Comparison of ENCODE assay signal across 1 cellular context in genomic region chr11:85627332-85627997, GRCh38.
TF ChIP-seq lines count a peak whose summit lies in the region.

DLG2 (minus strand) TSS chr11:85627344.

TF ChIP-seq in GM23338, 12 proteins besides CTCF, POLR2A, EP300 and RAD21 (continued from another document):
- TF ChIP-seq, protein P1, sequence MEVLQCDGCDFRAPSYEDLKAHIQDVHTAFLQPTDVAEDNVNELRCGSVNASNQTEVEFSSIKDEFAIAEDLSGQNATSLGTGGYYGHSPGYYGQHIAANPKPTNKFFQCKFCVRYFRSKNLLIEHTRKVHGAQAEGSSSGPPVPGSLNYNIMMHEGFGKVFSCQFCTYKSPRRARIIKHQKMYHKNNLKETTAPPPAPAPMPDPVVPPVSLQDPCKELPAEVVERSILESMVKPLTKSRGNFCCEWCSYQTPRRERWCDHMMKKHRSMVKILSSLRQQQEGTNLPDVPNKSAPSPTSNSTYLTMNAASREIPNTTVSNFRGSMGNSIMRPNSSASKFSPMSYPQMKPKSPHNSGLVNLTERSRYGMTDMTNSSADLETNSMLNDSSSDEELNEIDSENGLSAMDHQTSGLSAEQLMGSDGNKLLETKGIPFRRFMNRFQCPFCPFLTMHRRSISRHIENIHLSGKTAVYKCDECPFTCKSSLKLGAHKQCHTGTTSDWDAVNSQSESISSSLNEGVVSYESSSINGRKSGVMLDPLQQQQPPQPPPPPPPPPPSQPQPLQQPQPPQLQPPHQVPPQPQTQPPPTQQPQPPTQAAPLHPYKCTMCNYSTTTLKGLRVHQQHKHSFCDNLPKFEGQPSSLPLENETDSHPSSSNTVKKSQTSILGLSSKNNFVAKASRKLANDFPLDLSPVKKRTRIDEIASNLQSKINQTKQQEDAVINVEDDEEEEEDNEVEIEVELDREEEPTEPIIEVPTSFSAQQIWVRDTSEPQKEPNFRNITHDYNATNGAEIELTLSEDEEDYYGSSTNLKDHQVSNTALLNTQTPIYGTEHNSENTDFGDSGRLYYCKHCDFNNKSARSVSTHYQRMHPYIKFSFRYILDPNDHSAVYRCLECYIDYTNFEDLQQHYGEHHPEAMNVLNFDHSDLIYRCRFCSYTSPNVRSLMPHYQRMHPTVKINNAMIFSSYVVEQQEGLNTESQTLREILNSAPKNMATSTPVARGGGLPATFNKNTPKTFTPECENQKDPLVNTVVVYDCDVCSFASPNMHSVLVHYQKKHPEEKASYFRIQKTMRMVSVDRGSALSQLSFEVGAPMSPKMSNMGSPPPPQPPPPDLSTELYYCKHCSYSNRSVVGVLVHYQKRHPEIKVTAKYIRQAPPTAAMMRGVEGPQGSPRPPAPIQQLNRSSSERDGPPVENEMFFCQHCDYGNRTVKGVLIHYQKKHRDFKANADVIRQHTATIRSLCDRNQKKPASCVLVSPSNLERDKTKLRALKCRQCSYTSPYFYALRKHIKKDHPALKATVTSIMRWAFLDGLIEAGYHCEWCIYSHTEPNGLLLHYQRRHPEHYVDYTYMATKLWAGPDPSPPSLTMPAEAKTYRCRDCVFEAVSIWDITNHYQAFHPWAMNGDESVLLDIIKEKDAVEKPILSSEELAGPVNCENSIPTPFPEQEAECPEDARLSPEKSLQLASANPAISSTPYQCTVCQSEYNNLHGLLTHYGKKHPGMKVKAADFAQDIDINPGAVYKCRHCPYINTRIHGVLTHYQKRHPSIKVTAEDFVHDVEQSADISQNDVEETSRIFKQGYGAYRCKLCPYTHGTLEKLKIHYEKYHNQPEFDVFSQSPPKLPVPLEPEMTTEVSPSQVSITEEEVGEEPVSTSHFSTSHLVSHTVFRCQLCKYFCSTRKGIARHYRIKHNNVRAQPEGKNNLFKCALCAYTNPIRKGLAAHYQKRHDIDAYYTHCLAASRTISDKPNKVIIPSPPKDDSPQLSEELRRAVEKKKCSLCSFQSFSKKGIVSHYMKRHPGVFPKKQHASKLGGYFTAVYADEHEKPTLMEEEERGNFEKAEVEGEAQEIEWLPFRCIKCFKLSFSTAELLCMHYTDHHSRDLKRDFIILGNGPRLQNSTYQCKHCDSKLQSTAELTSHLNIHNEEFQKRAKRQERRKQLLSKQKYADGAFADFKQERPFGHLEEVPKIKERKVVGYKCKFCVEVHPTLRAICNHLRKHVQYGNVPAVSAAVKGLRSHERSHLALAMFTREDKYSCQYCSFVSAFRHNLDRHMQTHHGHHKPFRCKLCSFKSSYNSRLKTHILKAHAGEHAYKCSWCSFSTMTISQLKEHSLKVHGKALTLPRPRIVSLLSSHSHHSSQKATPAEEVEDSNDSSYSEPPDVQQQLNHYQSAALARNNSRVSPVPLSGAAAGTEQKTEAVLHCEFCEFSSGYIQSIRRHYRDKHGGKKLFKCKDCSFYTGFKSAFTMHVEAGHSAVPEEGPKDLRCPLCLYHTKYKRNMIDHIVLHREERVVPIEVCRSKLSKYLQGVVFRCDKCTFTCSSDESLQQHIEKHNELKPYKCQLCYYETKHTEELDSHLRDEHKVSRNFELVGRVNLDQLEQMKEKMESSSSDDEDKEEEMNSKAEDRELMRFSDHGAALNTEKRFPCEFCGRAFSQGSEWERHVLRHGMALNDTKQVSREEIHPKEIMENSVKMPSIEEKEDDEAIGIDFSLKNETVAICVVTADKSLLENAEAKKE (CRISPR knock-in tag; IDR thresholded peaks at IDR 0.05) = no peak
- TF ChIP-seq ZNF331 (CRISPR knock-in tag; IDR thresholded peaks at IDR 0.05; ENCODE audit: low read depth) (no peak), STAT1 (IDR thresholded peaks at IDR 0.05; ENCODE audit: unreplicated experiment) (no peak), POLR2AphosphoS5 (IDR thresholded peaks at IDR 0.05; ENCODE audit: low read depth) (no peak)
- TF ChIP-seq, protein P2, sequence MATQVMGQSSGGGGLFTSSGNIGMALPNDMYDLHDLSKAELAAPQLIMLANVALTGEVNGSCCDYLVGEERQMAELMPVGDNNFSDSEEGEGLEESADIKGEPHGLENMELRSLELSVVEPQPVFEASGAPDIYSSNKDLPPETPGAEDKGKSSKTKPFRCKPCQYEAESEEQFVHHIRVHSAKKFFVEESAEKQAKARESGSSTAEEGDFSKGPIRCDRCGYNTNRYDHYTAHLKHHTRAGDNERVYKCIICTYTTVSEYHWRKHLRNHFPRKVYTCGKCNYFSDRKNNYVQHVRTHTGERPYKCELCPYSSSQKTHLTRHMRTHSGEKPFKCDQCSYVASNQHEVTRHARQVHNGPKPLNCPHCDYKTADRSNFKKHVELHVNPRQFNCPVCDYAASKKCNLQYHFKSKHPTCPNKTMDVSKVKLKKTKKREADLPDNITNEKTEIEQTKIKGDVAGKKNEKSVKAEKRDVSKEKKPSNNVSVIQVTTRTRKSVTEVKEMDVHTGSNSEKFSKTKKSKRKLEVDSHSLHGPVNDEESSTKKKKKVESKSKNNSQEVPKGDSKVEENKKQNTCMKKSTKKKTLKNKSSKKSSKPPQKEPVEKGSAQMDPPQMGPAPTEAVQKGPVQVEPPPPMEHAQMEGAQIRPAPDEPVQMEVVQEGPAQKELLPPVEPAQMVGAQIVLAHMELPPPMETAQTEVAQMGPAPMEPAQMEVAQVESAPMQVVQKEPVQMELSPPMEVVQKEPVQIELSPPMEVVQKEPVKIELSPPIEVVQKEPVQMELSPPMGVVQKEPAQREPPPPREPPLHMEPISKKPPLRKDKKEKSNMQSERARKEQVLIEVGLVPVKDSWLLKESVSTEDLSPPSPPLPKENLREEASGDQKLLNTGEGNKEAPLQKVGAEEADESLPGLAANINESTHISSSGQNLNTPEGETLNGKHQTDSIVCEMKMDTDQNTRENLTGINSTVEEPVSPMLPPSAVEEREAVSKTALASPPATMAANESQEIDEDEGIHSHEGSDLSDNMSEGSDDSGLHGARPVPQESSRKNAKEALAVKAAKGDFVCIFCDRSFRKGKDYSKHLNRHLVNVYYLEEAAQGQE (IDR thresholded peaks at IDR 0.05; ENCODE audit: unreplicated experiment) = no peak
- TF ChIP-seq, protein P3, sequence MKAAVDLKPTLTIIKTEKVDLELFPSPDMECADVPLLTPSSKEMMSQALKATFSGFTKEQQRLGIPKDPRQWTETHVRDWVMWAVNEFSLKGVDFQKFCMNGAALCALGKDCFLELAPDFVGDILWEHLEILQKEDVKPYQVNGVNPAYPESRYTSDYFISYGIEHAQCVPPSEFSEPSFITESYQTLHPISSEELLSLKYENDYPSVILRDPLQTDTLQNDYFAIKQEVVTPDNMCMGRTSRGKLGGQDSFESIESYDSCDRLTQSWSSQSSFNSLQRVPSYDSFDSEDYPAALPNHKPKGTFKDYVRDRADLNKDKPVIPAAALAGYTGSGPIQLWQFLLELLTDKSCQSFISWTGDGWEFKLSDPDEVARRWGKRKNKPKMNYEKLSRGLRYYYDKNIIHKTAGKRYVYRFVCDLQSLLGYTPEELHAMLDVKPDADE (IDR thresholded peaks at IDR 0.05) = no peak
